In the genomic region with DNA sequence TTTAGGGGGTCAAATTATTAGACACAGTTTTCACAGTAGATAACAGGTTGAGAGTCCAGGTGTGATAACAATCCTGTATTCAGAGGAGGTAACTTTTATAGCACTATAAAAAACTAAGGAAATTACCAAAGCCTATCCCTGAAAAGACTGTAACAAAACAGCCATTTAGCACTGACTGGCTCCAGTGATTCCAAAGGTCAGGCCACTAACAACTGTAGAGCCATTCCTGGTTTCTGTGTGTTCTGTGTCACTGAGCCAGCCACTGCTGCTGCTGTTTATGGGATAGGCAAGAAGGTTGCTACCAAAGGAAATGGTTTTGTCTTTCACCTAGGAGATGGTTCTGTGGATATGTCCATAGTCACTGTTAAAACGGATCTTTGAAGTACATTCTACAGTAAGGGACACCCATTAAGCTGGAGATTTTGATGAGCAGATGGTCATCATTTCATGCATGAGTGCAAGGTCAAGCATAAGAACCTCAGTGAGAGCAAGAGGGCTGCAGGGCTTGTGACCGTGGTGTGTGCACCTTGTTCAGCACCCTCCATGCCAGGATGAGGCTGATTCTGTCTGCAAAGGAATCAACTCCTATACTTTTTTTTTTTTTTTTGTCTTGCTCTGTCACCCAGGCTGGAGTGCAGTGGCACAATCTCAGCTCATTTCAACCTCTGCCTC, we compare ENCODE assay signal across 28 cellular contexts. TPM values are rescaled to one million over a fixed set of nuclear protein-coding genes. Genes with fewer than 3 reads are reported as not detected.
A peak's percentile ranks its signal among the peaks of the same experiment; 100 is the strongest.
DNase-seq lines count a peak whose midpoint lies in the region; ATAC-seq, FAIRE-seq and TF ChIP-seq lines count a peak whose summit lies in the region.
"Had no signal": no experiment of that assay in that cellular context is flagged by ENCODE, and none has a peak within 500 bp of the region (broad histone marks: within the 10 kb centered on the region; RNA-seq: fewer than 3 reads in every experiment).

No MANE protein-coding gene starts in this region.

- peaks cover 4% of the 10 kb centered on the region for H3K36me3 ChIP-seq in Caco-2 (ENCODE audit: control insufficient read depth, insufficient read depth, low read length)
- H3K36me3 ChIP-seq in GM12878 (ENCODE audit: control insufficient read depth in 2 of 2, insufficient read depth in 2 of 2, low read length in 1 of 2) = peaks cover 8 to 13% of the 10 kb centered on the region in 2 experiments
- peaks cover 2 to 14% (median 6%) of the 10 kb centered on the region in 4 donors for H3K36me3 ChIP-seq in liver (ENCODE audit: control insufficient read depth in 4 of 4, insufficient read depth in 3 of 4, low read depth in 1 of 4, low read length in 3 of 4)

- in situ Hi-C loops in GM12878 (cut with MboI) = no loop called here

- H3K4me3 ChIP-seq in Caco-2 (ENCODE audit: low read depth, low read length) (no peak overlapping the region), GM12878 (no peak overlapping the region), liver (ENCODE audit: low read depth in 1 of 3, low read length in 3 of 3) (no peak overlapping the region)
- H3K4me3 ChIP-seq: body of pancreas, K562, right atrium auricular region had no signal

- DNase-seq in Caco-2 = peak; percentile 59 to 81
- DNase-seq in GM12892 (ENCODE audit: insufficient read length) = no peak
- no peak for DNase-seq in GM12878 (ENCODE audit: low read depth, low spot score)
- no peak for DNase-seq in stimulated activated CD4-positive, alpha-beta T cell treated with anti-CD3 and anti-CD28 coated beads, Interleukin-1b, Interleukin-23, amount 100 ng/mL, for 48 hours
- no peak for DNase-seq in NCI-H146 treated with DMSO at 0.1 percent for 48 hours (lab: John Stamatoyannopoulos, UW; ENCODE audit: unreplicated experiment)
- DNase-seq in activated CD8-positive, alpha-beta T cell treated with anti-CD3 and anti-CD28 coated beads, Interleukin-2, amount 10 ng/mL, durations not matched to agents 7 days and 5 days = no peak
- DNase-seq in stimulated activated naive CD8-positive, alpha-beta T cell treated with anti-CD3 and anti-CD28 coated beads, Interleukin-15, Interleukin-2, amounts not matched to agents 100 U/mL and 50 U/mL, for 24 hours = no peak
- DNase-seq: activated CD4-positive, alpha-beta T cell treated with anti-CD3 and anti-CD28 coated beads for 4 hours; activated naive CD8-positive, alpha-beta T cell treated with anti-CD3 and anti-CD28 coated beads, Interleukin-2, amount 50 U/mL, for 24 hours; body of pancreas; effector memory CD4-positive, alpha-beta T cell; foreskin keratinocyte; GOT3; left cardiac atrium; naive thymus-derived CD4-positive, alpha-beta T cell; NCI-H146; NCI-H2171; NCI-H524; occipital lobe had no signal

- BruUV-seq in Caco-2 (replicated peaks; lab: Mats Ljungman, UMichigan) (TSS peak; percentile 21), GM12878 (replicated peaks; lab: Mats Ljungman, UMichigan) (TSS peak; percentile 24)

- H3K79me2 ChIP-seq in GM12878 (ENCODE audit: control insufficient read depth, insufficient read depth, low read length) = no peaks in the 10 kb centered on the region

- intact Hi-C loops in Caco-2 (cut with micrococcal nuclease; ENCODE audit: unreplicated experiment) = loop anchor here (2.0 kb wide), 1 partner anchor 18 kb away; a partner anchor contains a TSS
- intact Hi-C loops in GM12878 (cut with micrococcal nuclease; ENCODE audit: unreplicated experiment) = no loop called here

- H3K27ac ChIP-seq in GM12878 (ENCODE audit: control insufficient read depth, insufficient read depth) = no peak overlapping the region
- H3K27ac ChIP-seq in liver (ENCODE audit: low read depth in 1 of 2, low read length in 2 of 2) = no peak overlapping the region
- H3K27ac ChIP-seq: body of pancreas, foreskin keratinocyte, right atrium auricular region had no signal

- no peak overlapping the region for H3K4me3 Mint-ChIP-seq in Caco-2 (ENCODE audit: unreplicated experiment)
- H3K4me3 Mint-ChIP-seq in activated CD8-positive, alpha-beta T cell treated with anti-CD3 and anti-CD28 coated beads, Interleukin-2, amount 10 ng/mL, durations not matched to agents 7 days and 5 days = no peak overlapping the region
- H3K4me3 Mint-ChIP-seq: activated naive CD8-positive, alpha-beta T cell treated with anti-CD3 and anti-CD28 coated beads, Interleukin-2, amount 50 U/mL, for 24 hours; activated T-helper 17 cell treated with anti-CD3 and anti-CD28 coated beads, Interleukin-2, amount 50 U/mL, for 72 hours; naive thymus-derived CD4-positive, alpha-beta T cell; stimulated activated naive CD8-positive, alpha-beta T cell treated with anti-CD3 and anti-CD28 coated beads, Interleukin-15, Interleukin-2, amounts not matched to agents 100 ng/mL and 50 ng/mL, for 24 hours; T-helper 1 cell treated with Interleukin-12 subunit alpha and Interleukin-12 subunit beta and Interleukin-4 antibody, amounts not matched to agents 30 μg/mL and 1 μg/mL, for 36 hours had no signal

- H3K27me3 Mint-ChIP-seq in Caco-2 (ENCODE audit: insufficient read depth, unreplicated experiment) = no peaks in the 10 kb centered on the region
- no peaks in the 10 kb centered on the region for H3K27me3 Mint-ChIP-seq in activated CD8-positive, alpha-beta T cell treated with anti-CD3 and anti-CD28 coated beads, Interleukin-2, amount 10 ng/mL, durations not matched to agents 7 days and 5 days (ENCODE audit: low read depth)
- H3K27me3 Mint-ChIP-seq: activated naive CD8-positive, alpha-beta T cell treated with anti-CD3 and anti-CD28 coated beads, Interleukin-2, amount 50 U/mL, for 24 hours; activated T-helper 17 cell treated with anti-CD3 and anti-CD28 coated beads, Interleukin-2, amount 50 U/mL, for 72 hours; naive thymus-derived CD4-positive, alpha-beta T cell; stimulated activated naive CD8-positive, alpha-beta T cell treated with anti-CD3 and anti-CD28 coated beads, Interleukin-15, Interleukin-2, amounts not matched to agents 100 ng/mL and 50 ng/mL, for 24 hours had no signal

- RAD21 ChIA-PET in GM12878 (lab: Charles Lee; ENCODE audit: unreplicated experiment) = interaction anchor here (1.2 kb wide), 1 partner anchor 167 kb away, joined by 4 read pairs; no protein-coding TSS in a partner anchor

- no peak overlapping the region for H3K4me2 ChIP-seq in GM12878 (ENCODE audit: control insufficient read depth, insufficient read depth)

- no peak overlapping the region for H3K9ac ChIP-seq in GM12878 (ENCODE audit: control insufficient read depth, insufficient read depth, low read length)
- no peak overlapping the region for H3K9ac ChIP-seq in liver (ENCODE audit: low read depth in 1 of 2, low read length in 2 of 2)

- SMC1A ChIA-PET in GM12878 (lab: Charles Lee; ENCODE audit: uncharacterized antibody, unreplicated experiment) = interaction anchor here (0.6 to 0.9 kb wide), 2 partner anchors 11 to 249 kb away, joined by 3 to 7 read pairs; no protein-coding TSS in a partner anchor

- no peaks in the 10 kb centered on the region for H4K20me1 ChIP-seq in GM12878 (ENCODE audit: control insufficient read depth, insufficient read depth)

- TF ChIP-seq EP300 in GM12878 (IDR thresholded peaks at IDR 0.05; ENCODE audit: borderline replicate concordance in 1 of 2, control insufficient read depth in 1 of 2, low read depth in 2 of 2, low read length in 2 of 2) = no peak

- peak overlapping the region; percentile 56 for H3K27ac Mint-ChIP-seq in Caco-2 (ENCODE audit: unreplicated experiment)
- H3K27ac Mint-ChIP-seq in activated CD8-positive, alpha-beta T cell treated with anti-CD3 and anti-CD28 coated beads, Interleukin-2, amount 10 ng/mL, durations not matched to agents 7 days and 5 days = no peak overlapping the region
- H3K27ac Mint-ChIP-seq: activated naive CD8-positive, alpha-beta T cell treated with anti-CD3 and anti-CD28 coated beads, Interleukin-2, amount 50 U/mL, for 24 hours; activated T-helper 17 cell treated with anti-CD3 and anti-CD28 coated beads, Interleukin-2, amount 50 U/mL, for 72 hours; stimulated activated naive CD8-positive, alpha-beta T cell treated with anti-CD3 and anti-CD28 coated beads, Interleukin-15, Interleukin-2, amounts not matched to agents 100 ng/mL and 50 ng/mL, for 24 hours had no signal

- H3K36me3 Mint-ChIP-seq in Caco-2 (ENCODE audit: insufficient read depth, unreplicated experiment) = peaks cover 41% of the 10 kb centered on the region
- peaks cover 36% of the 10 kb centered on the region for H3K36me3 Mint-ChIP-seq in activated CD8-positive, alpha-beta T cell treated with anti-CD3 and anti-CD28 coated beads, Interleukin-2, amount 10 ng/mL, durations not matched to agents 7 days and 5 days (ENCODE audit: low read depth)

- H3K4me1 ChIP-seq in Caco-2 (peaks cover 15% of the 10 kb centered on the region), GM12878 (ENCODE audit: control insufficient read depth, insufficient read depth, low read length) (no peaks in the 10 kb centered on the region), liver (ENCODE audit: control insufficient read depth in 4 of 4, insufficient read depth in 4 of 4, low read length in 3 of 4) (peaks cover 0 to 2% (median 0%) of the 10 kb centered on the region in 4 donors)
- H3K4me1 ChIP-seq: body of pancreas, foreskin keratinocyte, right atrium auricular region had no signal

- FAIRE-seq in GM12892 (lab: Jason Lieb, UNC) (peak; percentile 14), GM12878 (lab: Jason Lieb, UNC) (no peak)
- FAIRE-seq: G401.6, GM18507, K562 had no signal

- POLR2A ChIA-PET in Caco-2 (lab: Charles Lee) = interaction anchor here (0.6 kb wide), 1 partner anchor 8 kb away, joined by 4 read pairs; no protein-coding TSS in a partner anchor
- POLR2A ChIA-PET in GM12878 (lab: Charles Lee) = interaction anchor here (0.6 to 0.7 kb wide), 2 partner anchors 25 to 116 kb away, joined by 4 read pairs; no protein-coding TSS in a partner anchor
- POLR2A ChIA-PET in activated CD8-positive, alpha-beta T cell treated with anti-CD3 and anti-CD28 coated beads, Interleukin-2, amount 10 ng/mL, durations not matched to agents 7 days and 5 days (lab: Charles Lee) = no interaction called here

- H2AFZ ChIP-seq in GM12878 (ENCODE audit: control insufficient read depth, low read depth, low read length) = no peak overlapping the region

- ATAC-seq in GM12878 = no peak
- no peak for ATAC-seq in activated CD8-positive, alpha-beta T cell treated with anti-CD3 and anti-CD28 coated beads, Interleukin-2, amount 10 ng/mL, durations not matched to agents 7 days and 5 days
- no peak for ATAC-seq in stimulated activated naive CD8-positive, alpha-beta T cell treated with anti-CD3 and anti-CD28 coated beads, Interleukin-15, Interleukin-2, amounts not matched to agents 100 U/mL and 50 U/mL, for 24 hours
- ATAC-seq: activated naive CD8-positive, alpha-beta T cell treated with anti-CD3 and anti-CD28 coated beads, Interleukin-2, amount 50 U/mL, for 24 hours; activated T-helper 17 cell treated with anti-CD3 and anti-CD28 coated beads, Interleukin-2, amount 50 U/mL, for 72 hours; body of pancreas; esophagus mucosa; foreskin keratinocyte; K562; left cardiac atrium; naive thymus-derived CD4-positive, alpha-beta T cell had no signal

- WGBS in GM12878 (ENCODE audit: insufficient coverage, insufficient replicate concordance, low lambda C conversion rate, missing lambda C conversion rate) = 96% methylated on average over 2 of the region's 2 CpGs
- WGBS in liver = 91% methylated on average over 2 of the region's 2 CpGs

- no peaks in the 10 kb centered on the region for H3K9me3 Mint-ChIP-seq in Caco-2 (ENCODE audit: unreplicated experiment)
- no peaks in the 10 kb centered on the region for H3K9me3 Mint-ChIP-seq in activated CD8-positive, alpha-beta T cell treated with anti-CD3 and anti-CD28 coated beads, Interleukin-2, amount 10 ng/mL, durations not matched to agents 7 days and 5 days (ENCODE audit: insufficient read depth)
- H3K9me3 Mint-ChIP-seq: activated naive CD8-positive, alpha-beta T cell treated with anti-CD3 and anti-CD28 coated beads, Interleukin-2, amount 50 U/mL, for 24 hours; activated T-helper 17 cell treated with anti-CD3 and anti-CD28 coated beads, Interleukin-2, amount 50 U/mL, for 72 hours; naive thymus-derived CD4-positive, alpha-beta T cell; stimulated activated naive CD8-positive, alpha-beta T cell treated with anti-CD3 and anti-CD28 coated beads, Interleukin-15, Interleukin-2, amounts not matched to agents 100 ng/mL and 50 ng/mL, for 24 hours; T-helper 1 cell treated with Interleukin-12 subunit alpha and Interleukin-12 subunit beta and Interleukin-4 antibody, amounts not matched to agents 30 μg/mL and 1 μg/mL, for 36 hours had no signal

- no peak for TF ChIP-seq POLR2A in GM12892 (IDR thresholded peaks at IDR 0.05; ENCODE audit: low read depth, low read length)
- TF ChIP-seq POLR2A in GM12878 (IDR thresholded peaks at IDR 0.05; ENCODE audit: low read depth, low read length) = no peak

- H3K27me3 ChIP-seq in Caco-2 (replicated peaks; ENCODE audit: control insufficient read depth, insufficient read depth, low read length) (no peaks in the 10 kb centered on the region), GM12878 (replicated peaks in 1 of 2; ENCODE audit: control insufficient read depth in 2 of 2, insufficient read depth in 2 of 2, low read length in 1 of 2) (no peaks in the 10 kb centered on the region), liver (ENCODE audit: control insufficient read depth in 4 of 4, insufficient read depth in 4 of 4, low read length in 3 of 4) (no peaks in the 10 kb centered on the region)
- H3K27me3 ChIP-seq: body of pancreas, foreskin keratinocyte, right atrium auricular region had no signal

- TF ChIP-seq CTCF in Caco-2 (IDR thresholded peaks at IDR 0.05; ENCODE audit: insufficient read depth in 1 of 2, low read depth in 1 of 2, low read length in 1 of 2, severe bottlenecking in 1 of 2, unreplicated experiment in 1 of 2) (no peak), GM12878 (IDR thresholded peaks at IDR 0.05 in 2 of 3, conservative IDR thresholded peaks at IDR 0.05 in 1 of 3; ENCODE audit: control insufficient read depth in 2 of 3, extremely low read depth in 1 of 3, insufficient read depth in 1 of 3, low read depth in 3 of 3, low read length in 3 of 3) (no peak), liver (IDR thresholded peaks at IDR 0.05; ENCODE audit: low read depth, low read length, missing input control) (no peak)

- H3K9me3 ChIP-seq in Caco-2 = no peaks in the 10 kb centered on the region
- no peaks in the 10 kb centered on the region for H3K9me3 ChIP-seq in GM12878 (replicated peaks; ENCODE audit: control insufficient read depth, insufficient read depth, low read length)
- no peaks in the 10 kb centered on the region for H3K9me3 ChIP-seq in liver (ENCODE audit: control insufficient read depth in 4 of 4, low read length in 3 of 4)
- H3K9me3 ChIP-seq: body of pancreas, right atrium auricular region had no signal

- peaks cover 27% of the 10 kb centered on the region for H3K4me1 Mint-ChIP-seq in Caco-2 (ENCODE audit: low read depth, unreplicated experiment)
- peaks cover 8% of the 10 kb centered on the region for H3K4me1 Mint-ChIP-seq in activated CD8-positive, alpha-beta T cell treated with anti-CD3 and anti-CD28 coated beads, Interleukin-2, amount 10 ng/mL, durations not matched to agents 7 days and 5 days (ENCODE audit: low read depth)
- H3K4me1 Mint-ChIP-seq: activated T-helper 17 cell treated with anti-CD3 and anti-CD28 coated beads, Interleukin-2, amount 50 U/mL, for 72 hours had no signal

- TF ChIP-seq RAD21 in GM12878 (IDR thresholded peaks at IDR 0.05; ENCODE audit: insufficient read depth, low read depth, low read length) (no peak), liver (IDR thresholded peaks at IDR 0.05) (peak; percentile 13 to 28)

- CTCF ChIA-PET in Caco-2 (lab: Charles Lee) (interaction anchor here (1.4 to 1.9 kb wide), 2 partner anchors 11 to 18 kb away, joined by 3 to 7 read pairs; no protein-coding TSS in a partner anchor), GM12878 (lab: Yijun Ruan, JAX) (interaction anchor here (0.8 to 2.7 kb wide), 4 partner anchors 12 to 167 kb away, joined by 4 to 10 read pairs (median 6); a partner anchor contains a TSS)
- CTCF ChIA-PET in activated CD8-positive, alpha-beta T cell treated with anti-CD3 and anti-CD28 coated beads, Interleukin-2, amount 10 ng/mL, durations not matched to agents 7 days and 5 days (lab: Charles Lee) = interaction anchor here (1.3 to 2.4 kb wide), 4 partner anchors 10 to 146 kb away, joined by 3 to 12 read pairs (median 7); a partner anchor contains a TSS

RNA-seq across cellular contexts. Expression of a gene that starts 17.5 kb away (rescaled TPM):
- total RNA-seq in Caco-2 (2022) (22.4 and 24.9 TPM in 2 replicates), GM12878 (2014; rRNA removed) (33.6 and 38.2 TPM in 2 replicates), GM12878 (2014; rRNA removed; fragmentation: Illumina TruSeq; extraction: Trizol) (26.6 and 30.1 TPM in 2 replicates), GM12878 (2021) (23.9 and 25.4 TPM in 2 replicates), liver (1 to 10 TPM; 7.0 to 7.3 TPM)
- polyA plus RNA-seq in GM12892 (2012; ENCODE audit: missing spikeins) = 18.7 TPM
- total RNA-seq in GM12878 (2013; cell fraction: nucleolus; rRNA removed) = 35.8 and 37.0 TPM in 2 replicates
- polyA plus RNA-seq in GM12878 (2011; ENCODE audit: low read depth) = 11.2 TPM
- polyA plus RNA-seq in GM12878 (2011; rRNA removed) (46.4 and 47.9 TPM in 2 replicates), GM12878 (2014; fragmentation: Illumina TruSeq; extraction: Trizol) (38.2 and 50.6 TPM in 2 replicates), GM12878 (2014; fragmentation: Nextera tagmentation; extraction: Ambion mirVana) (10 to 100 TPM; 12.2 to 23.5 TPM), GM12878 (2014; rRNA removed) (40.0 and 45.9 TPM in 2 replicates), GM12878 (2016; fragmentation: Nextera tagmentation; extraction: Ambion mirVana) (10 to 100 TPM; 41.0 to 48.2 TPM), liver (1 to 10 TPM; 6.0 to 7.6 TPM)
- polyA plus RNA-seq in GM12878 (2011; cell fraction: cytosol; rRNA removed) = 29.2 and 30.5 TPM in 2 replicates
- polyA plus RNA-seq in GM12878 (2011; cell fraction: nucleus; rRNA removed) = 47.3 and 62.4 TPM in 2 replicates
- polyA plus RNA-seq in GM12878 (2012) = 9.5 and 10.3 TPM in 2 replicates
- 34.1 and 36.5 TPM in 2 replicates for polyA minus RNA-seq in GM12878 (2011; rRNA and poly(A)+ RNA removed)
- polyA minus RNA-seq in GM12878 (2011; cell fraction: cytosol; rRNA and poly(A)+ RNA removed) = 9.5 and 10.4 TPM in 2 replicates
- 18.0 and 26.7 TPM in 2 replicates for polyA minus RNA-seq in GM12878 (2011; cell fraction: nucleus; rRNA and poly(A)+ RNA removed)
- 10 to 100 TPM; 17.8 to 19.4 TPM for total RNA-seq in activated CD8-positive, alpha-beta T cell treated with anti-CD3 and anti-CD28 coated beads, Interleukin-2, amount 10 ng/mL, durations not matched to agents 7 days and 5 days

Comparison
In these comparisons a context has a peak if more than half of its experiments do, and no peak if none do; other contexts are left out.
1. DNase-seq: peak in Caco-2 (2 of 2); none in GM12892 (single experiment), GM12878 (single experiment), stimulated activated CD4-positive, alpha-beta T cell treated with anti-CD3 and anti-CD28 coated beads, Interleukin-1b, Interleukin-23, amount 100 ng/mL, for 48 hours (single experiment), NCI-H146 treated with DMSO at 0.1 percent for 48 hours (single experiment), activated CD8-positive, alpha-beta T cell treated with anti-CD3 and anti-CD28 coated beads, Interleukin-2, amount 10 ng/mL, durations not matched to agents 7 days and 5 days (single experiment) and stimulated activated naive CD8-positive, alpha-beta T cell treated with anti-CD3 and anti-CD28 coated beads, Interleukin-15, Interleukin-2, amounts not matched to agents 100 U/mL and 50 U/mL, for 24 hours (single experiment).